ENCODE assay signal across 7 cellular contexts in the genomic region with DNA sequence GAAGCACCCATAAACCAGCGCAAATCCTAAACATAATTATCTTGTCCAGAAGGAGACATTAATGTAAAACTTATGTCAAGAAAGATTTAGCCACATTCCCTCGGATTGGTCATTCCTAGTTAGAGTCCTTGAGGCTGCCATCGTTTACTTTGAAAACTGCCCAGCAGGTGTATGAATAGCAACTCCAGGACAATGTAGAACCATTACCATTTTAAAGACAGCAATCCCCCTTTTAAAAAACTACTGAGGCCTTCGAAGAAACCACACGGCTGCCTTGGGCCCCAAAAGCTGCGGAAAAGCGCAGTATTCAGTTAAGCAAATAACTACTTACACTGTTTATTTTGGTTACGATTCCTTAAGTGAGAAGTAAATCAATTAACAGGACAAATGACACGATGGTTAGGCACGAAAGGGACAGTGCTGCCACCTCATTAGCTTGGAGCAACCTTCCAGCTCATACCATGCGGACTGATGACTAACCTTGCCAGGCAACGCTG. TPM values are rescaled to one million over a fixed set of nuclear protein-coding genes. Genes with fewer than 3 reads are reported as not detected.
A peak's percentile ranks its signal among the peaks of the same experiment; 100 is the strongest.
DNase-seq lines count a peak whose midpoint lies in the region; ATAC-seq and TF ChIP-seq lines count a peak whose summit lies in the region.

No MANE protein-coding gene starts in this region.

- H3K27me3 Mint-ChIP-seq in activated T-helper 17 cell treated with anti-CD3 and anti-CD28 coated beads, Interleukin-2, amount 50 U/mL, for 72 hours: peaks cover 39% of the 10 kb centered on the region

- POLR2A ChIA-PET in HEK293T (lab: Yijun Ruan, JAX): interaction anchor here (0.8 to 2.2 kb wide), 6 partner anchors 13 to 85 kb away, joined by 3 to 10 read pairs (median 4); no protein-coding TSS in a partner anchor

- H3K9me3 ChIP-seq in skeletal muscle tissue (ENCODE audit: control insufficient read depth in 3 of 3, low read length in 3 of 3): no peaks in the 10 kb centered on the region

- H3K36me3 Mint-ChIP-seq in activated T-helper 17 cell treated with anti-CD3 and anti-CD28 coated beads, Interleukin-2, amount 50 U/mL, for 72 hours (ENCODE audit: low read depth): no peaks in the 10 kb centered on the region

- CTCF ChIA-PET in HEK293T (lab: Yijun Ruan, JAX): no interaction called here

- TF ChIP-seq POLR2A in GM18505 (IDR thresholded peaks at IDR 0.05; ENCODE audit: borderline replicate concordance, extremely low read depth, insufficient read depth, insufficient read length): no peak

- H3K4me3 Mint-ChIP-seq in activated T-helper 17 cell treated with anti-CD3 and anti-CD28 coated beads, Interleukin-2, amount 50 U/mL, for 72 hours: peak overlapping the region; percentile 84

- H3K4me1 ChIP-seq in skeletal muscle tissue (ENCODE audit: control insufficient read depth in 3 of 3, insufficient read depth in 3 of 3, low read length in 3 of 3): peaks cover 9 to 14% (median 12%) of the 10 kb centered on the region in 3 donors

- no peaks in the 10 kb centered on the region for H3K36me3 ChIP-seq in skeletal muscle tissue (ENCODE audit: control insufficient read depth in 3 of 3, insufficient read depth in 3 of 3, low read length in 3 of 3)

- H3K9ac ChIP-seq in skeletal muscle tissue (ENCODE audit: low read depth in 1 of 3, low read length in 3 of 3): peak overlapping the region; percentile 89 to 92 (median 92)

- no peaks in the 10 kb centered on the region for H3K9me3 Mint-ChIP-seq in activated T-helper 17 cell treated with anti-CD3 and anti-CD28 coated beads, Interleukin-2, amount 50 U/mL, for 72 hours

- no peak for DNase-seq in HEK293T (ENCODE audit: extremely low spot score)
- DNase-seq in GM19240 (ENCODE audit: insufficient read length, low spot score): no peak
- no peak for DNase-seq in kidney tubule cell (ENCODE audit: low spot score)

- ATAC-seq in activated T-helper 17 cell treated with anti-CD3 and anti-CD28 coated beads, Interleukin-2, amount 50 U/mL, for 72 hours (replicated peaks): no peak
- ATAC-seq in GM18505 (IDR thresholded peaks at IDR 0.05; ENCODE audit: unreplicated experiment): no peak

- H3K27ac Mint-ChIP-seq in activated T-helper 17 cell treated with anti-CD3 and anti-CD28 coated beads, Interleukin-2, amount 50 U/mL, for 72 hours: no peak overlapping the region

- peak overlapping the region; percentile 91 for H3K27ac ChIP-seq in skeletal muscle tissue (ENCODE audit: low read depth, low read length)

- no peaks in the 10 kb centered on the region for H3K27me3 ChIP-seq in skeletal muscle tissue (ENCODE audit: control insufficient read depth in 3 of 3, insufficient read depth in 3 of 3, low read length in 3 of 3)

- H3K4me3 ChIP-seq in iPS-11a (ENCODE audit: low read depth, low read length): peak overlapping the region; percentile 55
- peak overlapping the region; percentile 71 to 83 (median 82) for H3K4me3 ChIP-seq in skeletal muscle tissue (ENCODE audit: low read length in 3 of 3)

- no peaks in the 10 kb centered on the region for H3K4me1 Mint-ChIP-seq in activated T-helper 17 cell treated with anti-CD3 and anti-CD28 coated beads, Interleukin-2, amount 50 U/mL, for 72 hours

TF ChIP-seq in HEK293T, 16 proteins besides CTCF, POLR2A, EP300 and RAD21:
- TF ChIP-seq BHLHE40 (IDR thresholded peaks at IDR 0.05; ENCODE audit: borderline replicate concordance) (no peak), NFRKB (IDR thresholded peaks at IDR 0.05) (no peak), ARNT (IDR thresholded peaks at IDR 0.05) (peak; percentile 17; the same call in 1 of the 2 replicates), L3MBTL2 (conservative IDR thresholded peaks at IDR 0.05) (peak; percentile 50; the same call in 1 of the 2 replicates)
- TF ChIP-seq, protein P1, sequence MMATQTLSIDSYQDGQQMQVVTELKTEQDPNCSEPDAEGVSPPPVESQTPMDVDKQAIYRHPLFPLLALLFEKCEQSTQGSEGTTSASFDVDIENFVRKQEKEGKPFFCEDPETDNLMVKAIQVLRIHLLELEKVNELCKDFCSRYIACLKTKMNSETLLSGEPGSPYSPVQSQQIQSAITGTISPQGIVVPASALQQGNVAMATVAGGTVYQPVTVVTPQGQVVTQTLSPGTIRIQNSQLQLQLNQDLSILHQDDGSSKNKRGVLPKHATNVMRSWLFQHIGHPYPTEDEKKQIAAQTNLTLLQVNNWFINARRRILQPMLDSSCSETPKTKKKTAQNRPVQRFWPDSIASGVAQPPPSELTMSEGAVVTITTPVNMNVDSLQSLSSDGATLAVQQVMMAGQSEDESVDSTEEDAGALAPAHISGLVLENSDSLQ (IDR thresholded peaks at IDR 0.05): 0 out of 2 replicates have a peak, but pooled peaks have one; percentile 9

RNA-seq across cellular contexts. Expression of gene SGMS2, which starts 0.8 kb away (rescaled TPM):
- 1 to 10 TPM in 1 of 2 donors, under 1 TPM in 1; 0.19 to 1.2 TPM for total RNA-seq in activated T-helper 17 cell treated with anti-CD3 and anti-CD28 coated beads, Interleukin-2, amount 50 U/mL, for 72 hours
- 13.0 TPM for total RNA-seq in skeletal muscle tissue
